Comparison of ENCODE assay signal across 2 cellular contexts in the genomic region with DNA sequence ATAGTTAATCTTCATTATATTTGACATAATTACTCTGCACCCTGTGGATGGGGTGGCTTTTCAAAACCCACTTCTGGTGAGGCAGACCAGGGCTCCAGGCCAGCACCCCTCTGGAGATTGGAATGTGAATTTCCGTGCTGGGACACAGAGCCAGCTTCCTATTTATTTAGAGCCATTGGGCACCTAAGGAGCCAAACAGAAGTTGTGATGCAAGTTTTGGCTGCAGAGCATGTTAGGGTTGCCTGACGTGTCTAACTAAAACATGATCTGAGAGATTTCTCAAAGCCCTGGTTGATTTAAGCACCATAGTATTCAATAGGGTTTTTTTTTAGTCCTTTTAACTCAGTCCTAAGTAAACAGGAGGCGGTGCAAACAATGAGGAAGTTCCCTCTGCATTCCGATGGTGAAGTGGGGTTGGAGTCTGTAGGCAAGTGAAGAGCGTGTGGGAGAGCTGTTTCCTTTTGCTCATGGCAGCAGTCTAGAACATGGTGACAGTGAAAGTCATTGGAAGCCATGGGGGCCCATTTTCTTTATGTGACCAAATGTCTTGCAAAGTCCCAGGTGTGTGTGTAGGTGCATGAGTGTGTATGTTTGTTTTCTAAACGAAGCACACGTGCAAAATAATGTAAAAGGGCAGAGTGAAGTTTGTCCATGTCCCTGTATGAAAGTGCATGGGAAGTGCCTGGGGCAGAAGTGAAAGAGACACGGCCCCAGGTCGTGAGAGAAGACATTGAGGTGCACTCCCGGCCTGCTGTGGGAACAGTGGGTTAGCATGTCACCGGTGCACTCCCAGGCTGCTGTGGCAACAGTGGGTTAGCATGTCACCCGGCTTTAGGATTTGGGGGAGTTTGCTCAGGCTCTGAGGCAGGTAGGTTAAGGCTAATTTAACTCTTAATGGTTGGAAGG.
A peak's percentile ranks its signal among the peaks of the same experiment; 100 is the strongest.
TF ChIP-seq lines count a peak whose summit lies in the region.

No MANE protein-coding gene starts in this region.

TF ChIP-seq in A549, 52 proteins besides CTCF, POLR2A, EP300 and RAD21:
- TF ChIP-seq ZFP36 (IDR thresholded peaks at IDR 0.05; ENCODE audit: borderline replicate concordance, partially characterized antibody) (no peak), BCL3 (IDR thresholded peaks at IDR 0.05) (peak; percentile 86; the same call in 2 of the 3 replicates), JUN (IDR thresholded peaks at IDR 0.05) (peak; percentile 68 to 83; a peak in 3 of 5 replicates), HOXA7 (CRISPR knock-in tag; IDR thresholded peaks at IDR 0.05) (no peak), CEBPB (IDR thresholded peaks at IDR 0.05) (peak; percentile 60 to 81; a peak in 3 of 4 replicates), JUNB (IDR thresholded peaks at IDR 0.05) (peak; percentile 53; the same call in 1 of the 2 replicates), GATA3 (IDR thresholded peaks at IDR 0.05; ENCODE audit: borderline replicate concordance) (peak; percentile 75), FOSL2 (IDR thresholded peaks at IDR 0.05) (no peak), FOSL2 (CRISPR knock-in tag; IDR thresholded peaks at IDR 0.05) (peak; percentile 38; the same call in 1 of the 2 replicates), NPAS2 (CRISPR knock-in tag; IDR thresholded peaks at IDR 0.05; ENCODE audit: borderline replicate concordance) (no peak)

TF ChIP-seq in IMR-90, 13 proteins besides CTCF, POLR2A, EP300 and RAD21:
- TF ChIP-seq RFX5 (IDR thresholded peaks at IDR 0.05; ENCODE audit: low read depth, low read length) (no peak), BHLHE40 (IDR thresholded peaks at IDR 0.05; ENCODE audit: low read depth, low read length) (no peak), SMC3 (IDR thresholded peaks at IDR 0.05; ENCODE audit: low read depth, low read length) (no peak), FOS (IDR thresholded peaks at IDR 0.05; ENCODE audit: low read depth, low read length) (no peak), RCOR1 (IDR thresholded peaks at IDR 0.05; ENCODE audit: insufficient replicate concordance, low read length) (no peak), NFE2L2 (IDR thresholded peaks at IDR 0.05; ENCODE audit: low read depth, low read length) (no peak), MAFK (IDR thresholded peaks at IDR 0.05; ENCODE audit: low read depth, low read length) (no peak), USF2 (IDR thresholded peaks at IDR 0.05; ENCODE audit: low read depth, low read length) (no peak), ELK1 (IDR thresholded peaks at IDR 0.05; ENCODE audit: borderline replicate concordance, low read depth, low read length) (no peak), MAZ (IDR thresholded peaks at IDR 0.05; ENCODE audit: borderline replicate concordance, low read depth, low read length) (no peak), CEBPB (IDR thresholded peaks at IDR 0.05; ENCODE audit: low read depth, low read length) (no peak), CHD1 (IDR thresholded peaks at IDR 0.05; ENCODE audit: low read depth, low read length) (no peak), MXI1 (IDR thresholded peaks at IDR 0.05; ENCODE audit: borderline replicate concordance, low read depth, low read length) (no peak)
